8 cellular contexts compared by ENCODE assay signal in genomic region chr15:64842099-64842940, GRCh38. TPM values are rescaled to one million over a fixed set of nuclear protein-coding genes. Genes with fewer than 3 reads are reported as not detected.
DNase-seq lines count a peak whose midpoint lies in the region; ATAC-seq and TF ChIP-seq lines count a peak whose summit lies in the region.

No MANE protein-coding gene starts in this region.

- DNase-seq in ELF-1 (ENCODE audit: low read depth, low spot score) = peak; percentile 53
- DNase-seq in LHCN-M2 (ENCODE audit: low read depth) = peak; percentile 55
- DNase-seq in astrocyte of the cerebellum (ENCODE audit: low read depth) = no peak
- DNase-seq in islet precursor cell = peak; percentile 76
- peak; percentile 35 for DNase-seq in stimulated activated naive CD4-positive, alpha-beta T cell treated with Interleukin-2 at 50 U/mL for 16 hours (lab: John Stamatoyannopoulos, UW)
- DNase-seq in NK-92 treated with Interleukin-12 subunit alpha and Interleukin-12 subunit beta, amount 100 ng/mL, for 24 hours (lab: John Stamatoyannopoulos, UW) = no peak
- DNase-seq in stimulated activated CD4-positive, alpha-beta T cell treated with anti-CD3 and anti-CD28 coated beads, Interleukin-4, amount 100 ng/mL, for 24 hours = no peak

- ATAC-seq in HG03097 (IDR thresholded peaks at IDR 0.05; ENCODE audit: low FRiP score, unreplicated experiment) = no peak

- H3K4me3 ChIP-seq in astrocyte of the cerebellum (ENCODE audit: low read depth, low read length) = peak overlapping the region; percentile 89

- TF ChIP-seq CTCF in astrocyte of the cerebellum (IDR thresholded peaks at IDR 0.05; ENCODE audit: low read depth, low read length, missing control alignments) = no peak

- in situ Hi-C loops in astrocyte of the cerebellum (cut with HindIII; ENCODE audit: low sequenced_read_pairs) = no loop called here

RNA-seq across cellular contexts. Expression of gene PLEKHO2, which starts 0.6 kb away (rescaled TPM):
- total RNA-seq in LHCN-M2 (2014; rRNA removed) = 26.7 and 33.8 TPM in 2 replicates
- 33.0 TPM for polyA plus RNA-seq in LHCN-M2 (2012)

RNA-seq across cellular contexts. Expression of gene PIF1, which starts 16.9 kb away (rescaled TPM):
- 26.4 and 43.9 TPM in 2 replicates for total RNA-seq in LHCN-M2 (2014; rRNA removed)
- polyA plus RNA-seq in LHCN-M2 (2012) = 6.8 TPM

Comparison
In these comparisons a context has a peak if more than half of its experiments do, and no peak if none do; other contexts are left out.
1. DNase-seq: peak in ELF-1 (single experiment), LHCN-M2 (single experiment), islet precursor cell (single experiment) and stimulated activated naive CD4-positive, alpha-beta T cell treated with Interleukin-2 at 50 U/mL for 16 hours (single experiment); none in astrocyte of the cerebellum (single experiment), NK-92 treated with Interleukin-12 subunit alpha and Interleukin-12 subunit beta, amount 100 ng/mL, for 24 hours (single experiment) and stimulated activated CD4-positive, alpha-beta T cell treated with anti-CD3 and anti-CD28 coated beads, Interleukin-4, amount 100 ng/mL, for 24 hours (single experiment).